Comparison of ENCODE assay signal across 8 cellular contexts in genomic region chr7:156751319-156751718, GRCh38.
DNase-seq lines count a peak whose midpoint lies in the region; ATAC-seq and TF ChIP-seq lines count a peak whose summit lies in the region.

No MANE protein-coding gene starts in this region.

- H2AK5ac ChIP-seq in mesenchymal stem cell (ENCODE audit: low read length, severe bottlenecking) = no peak overlapping the region

- H3K4me2 ChIP-seq in mesenchymal stem cell (ENCODE audit: low read length, poor library complexity, severe bottlenecking) = no peak overlapping the region

- H4K91ac ChIP-seq in mesenchymal stem cell (ENCODE audit: low read length) = no peak overlapping the region

- peak overlapping the region; percentile 58 for H3K27ac ChIP-seq in mesenchymal stem cell (ENCODE audit: low read length, poor library complexity, severe bottlenecking)

- peak overlapping the region in 1 of 2 experiments; percentile 72 for H3K18ac ChIP-seq in mesenchymal stem cell (ENCODE audit: low read depth in 1 of 2, low read length in 2 of 2)

- peak overlapping the region; percentile 47 for H3K9ac ChIP-seq in mesenchymal stem cell (ENCODE audit: low read length)

- 37% methylated on average over 3 of the region's 3 CpGs for WGBS in mesenchymal stem cell

- H3K23ac ChIP-seq in mesenchymal stem cell (ENCODE audit: low read length in 2 of 2) = no peak overlapping the region

- peak; percentile 61 for ATAC-seq in HG02763 (IDR thresholded peaks at IDR 0.05; ENCODE audit: unreplicated experiment)
- no peak for ATAC-seq in sciatic nerve

- peaks cover 0 to 8% of the 10 kb centered on the region in 2 experiments for H3K36me3 ChIP-seq in mesenchymal stem cell (ENCODE audit: control insufficient read depth in 1 of 2, insufficient read depth in 2 of 2, low read depth in 1 of 2, low read length in 2 of 2)

- no peak overlapping the region for H2BK15ac ChIP-seq in mesenchymal stem cell (ENCODE audit: low read depth, poor library complexity, severe bottlenecking)

- peak overlapping the region; percentile 52 for H4K8ac ChIP-seq in mesenchymal stem cell (ENCODE audit: low read length)

- H2BK12ac ChIP-seq in mesenchymal stem cell (ENCODE audit: low read length in 2 of 2) = no peak overlapping the region

- H2BK120ac ChIP-seq in mesenchymal stem cell (ENCODE audit: low read depth, low read length) = no peak overlapping the region

- no peak for TF ChIP-seq CTCF in AG09309 (IDR thresholded peaks at IDR 0.05; ENCODE audit: control insufficient read depth, insufficient read depth, low read depth, low read length, missing control alignments)

- H3K4ac ChIP-seq in mesenchymal stem cell (ENCODE audit: low read depth in 1 of 2, low read length in 2 of 2) = no peak overlapping the region

- H3K27me3 ChIP-seq in mesenchymal stem cell (ENCODE audit: control insufficient read depth in 1 of 2, insufficient read depth in 1 of 2, low read length in 2 of 2) = no peaks in the 10 kb centered on the region

- peaks cover 5% of the 10 kb centered on the region for H3K79me1 ChIP-seq in mesenchymal stem cell (replicated peaks; ENCODE audit: low read length, poor library complexity, severe bottlenecking)

- peaks cover 8% of the 10 kb centered on the region for H3K4me1 ChIP-seq in mesenchymal stem cell (ENCODE audit: control insufficient read depth, insufficient read depth, low read depth, low read length)

- no peak overlapping the region for H3K14ac ChIP-seq in mesenchymal stem cell (ENCODE audit: low read length in 2 of 2)

- H3K4me3 ChIP-seq in AG09309 (ENCODE audit: control insufficient read depth, low read depth, low read length) = no peak overlapping the region
- H3K4me3 ChIP-seq in mesenchymal stem cell (ENCODE audit: insufficient read depth in 1 of 2, low read depth in 1 of 2, low read length in 2 of 2) = no peak overlapping the region

- intact Hi-C loops in sciatic nerve (cut with DNase I) = no loop called here

- no peaks in the 10 kb centered on the region for H3K9me3 ChIP-seq in mesenchymal stem cell (ENCODE audit: control insufficient read depth, low read length)

- no peak overlapping the region for H2BK5ac ChIP-seq in mesenchymal stem cell (ENCODE audit: low read depth, low read length, poor library complexity, severe bottlenecking)

- DNase-seq in AG09309 (ENCODE audit: low read depth) = peak; percentile 81
- DNase-seq in activated T-cell treated with anti-CD3 and anti-CD28 coated beads, Interleukin-2, amount 50 U/mL, for 48 hours = peak; percentile 58 to 67
- DNase-seq in mesenchymal stem cell = peak; percentile 95
- DNase-seq in sciatic nerve (ENCODE audit: low spot score) = no peak
- DNase-seq in NCI-H2171 (lab: John Stamatoyannopoulos, UW) = no peak
- no peak for DNase-seq in SK-N-DZ (ENCODE audit: low spot score)
- no peak for DNase-seq in HT-29 (ENCODE audit: low spot score)

- no peak overlapping the region for H2AFZ ChIP-seq in mesenchymal stem cell (ENCODE audit: low read depth, low read length)

Comparison
In these comparisons a context has a peak if more than half of its experiments do, and no peak if none do; other contexts are left out.
1. DNase-seq: peak in AG09309 (single experiment), activated T-cell treated with anti-CD3 and anti-CD28 coated beads, Interleukin-2, amount 50 U/mL, for 48 hours (2 of 2) and mesenchymal stem cell (single experiment); none in sciatic nerve (single experiment), NCI-H2171 (single experiment), SK-N-DZ (single experiment) and HT-29 (single experiment).